Comparison of ENCODE assay signal across 28 cellular contexts in the genomic region with DNA sequence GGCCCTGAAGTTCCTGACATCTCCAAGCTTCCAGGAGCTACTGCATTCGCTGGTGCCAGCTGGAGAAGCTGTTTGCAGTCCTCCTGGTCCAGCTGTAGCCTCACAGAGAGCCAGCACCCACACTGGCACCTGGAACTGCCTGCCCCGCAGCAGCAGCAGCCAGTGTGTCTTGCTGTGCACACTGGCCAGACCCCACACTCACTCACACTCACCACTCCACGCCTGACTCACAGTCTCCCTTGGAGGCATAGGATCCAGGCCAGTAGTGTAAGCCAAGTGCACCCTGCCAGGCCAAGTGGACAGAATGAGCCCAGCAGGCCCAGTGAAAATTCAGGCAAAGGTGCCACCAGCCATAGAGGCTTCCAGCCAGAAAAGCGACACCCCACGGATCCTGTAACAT.
"Had no signal": no experiment of that assay in that cellular context is flagged by ENCODE, and none has a peak within 500 bp of the region (broad histone marks: within the 10 kb centered on the region; RNA-seq: fewer than 3 reads in every experiment).

No MANE protein-coding gene starts in this region.

- H3K4me3 ChIP-seq: lower lobe of right lung, neural progenitor cell, ovary, right atrium auricular region, right lobe of liver, smooth muscle cell, stomach, testis, thyroid gland, transverse colon, upper lobe of left lung, vagina had no signal

- H3K36me3 ChIP-seq: lower lobe of right lung, neural progenitor cell, ovary, right atrium auricular region, right lobe of liver, stomach, thyroid gland, transverse colon, upper lobe of left lung, vagina had no signal

- H3K9me3 ChIP-seq: ovary, right atrium auricular region, right lobe of liver, testis, thyroid gland, transverse colon, vagina had no signal

- ATAC-seq: left cardiac atrium; left lobe of liver; left ventricle myocardium superior; natural killer cell; stimulated activated memory B cell treated with anti-CD40 and anti-IgM and Interleukin-4, amounts not matched to agents 10 μg/mL and 1 μg/mL and 100 μg/mL, for 72 hours had no signal

- H3K4me1 ChIP-seq: lower lobe of right lung, right atrium auricular region, right lobe of liver, stomach, testis, thyroid gland, transverse colon, upper lobe of left lung, vagina had no signal

- H3K27me3 ChIP-seq: neural progenitor cell, ovary, right atrium auricular region, right lobe of liver, stomach, testis, thyroid gland, transverse colon, upper lobe of left lung, vagina had no signal

- H3K27ac ChIP-seq: lower lobe of right lung, neural progenitor cell, ovary, right atrium auricular region, right lobe of liver, stomach, testis, thyroid gland, transverse colon, upper lobe of left lung, vagina had no signal

- DNase-seq: islet precursor cell; kidney glomerular epithelial cell; left cardiac atrium; left ventricle myocardium superior; lower lobe of right lung; mammary epithelial cell; mesendoderm; naive B cell; natural killer cell; nephron progenitor cell; ovary; right lobe of liver; stimulated activated CD4-positive, alpha-beta T cell treated with anti-CD3 and anti-CD28 coated beads, Interleukin-1b, Interleukin-23, amount 100 ng/mL, for 48 hours; stimulated activated CD4-positive, alpha-beta T cell treated with anti-CD3 and anti-CD28 coated beads, Interleukin-2, amount 100 ng/mL, for 48 hours; stimulated activated CD4-positive, alpha-beta T cell treated with anti-CD3 and anti-CD28 coated beads, Interleukin-4, amount 100 ng/mL, for 4 hours; stimulated activated CD8-positive, alpha-beta memory T cell treated with anti-CD3 and anti-CD28 coated beads, Interleukin-4, amount 100 ng/mL, for 48 hours; stimulated activated naive CD4-positive, alpha-beta T cell treated with Interleukin-2 at 50 U/mL for 16 hours; stomach; testis; thyroid gland; transverse colon had no signal
